In the genomic region with DNA sequence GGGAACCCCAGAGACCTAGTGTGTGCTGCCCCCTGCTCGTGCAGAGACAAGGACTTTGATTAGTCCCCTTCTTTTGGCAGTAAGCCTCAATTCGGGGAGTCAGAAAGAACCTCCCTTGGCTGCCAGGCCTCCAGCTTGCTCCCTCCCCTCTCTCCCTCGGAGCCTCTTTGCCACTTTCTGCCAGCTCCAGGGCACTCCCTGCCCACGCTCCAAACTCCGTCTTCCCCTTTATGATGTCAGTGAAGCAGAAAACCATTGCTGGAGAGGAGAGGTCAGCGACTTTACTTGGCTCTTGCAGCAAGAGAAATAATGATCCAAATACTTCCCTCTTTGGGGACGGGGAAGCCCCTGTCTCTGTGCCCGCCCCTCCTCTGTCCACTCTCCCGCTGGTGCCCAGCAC, we compare ENCODE assay signal across 23 cellular contexts. TPM values are rescaled to one million over a fixed set of nuclear protein-coding genes. Genes with fewer than 3 reads are reported as not detected.
DNase-seq lines count a peak whose midpoint lies in the region; ATAC-seq and TF ChIP-seq lines count a peak whose summit lies in the region.
"Had no signal": no experiment of that assay in that cellular context is flagged by ENCODE, and none has a peak within 500 bp of the region (broad histone marks: within the 10 kb centered on the region; RNA-seq: fewer than 3 reads in every experiment).

No MANE protein-coding gene starts in this region.

- peak; percentile 66 for ATAC-seq in left lung
- ATAC-seq: K562 had no signal

- no peaks in the 10 kb centered on the region for H3K9me3 Mint-ChIP-seq in activated CD4-positive, alpha-beta T cell treated with anti-CD3 and anti-CD28 coated beads, Interleukin-2, amount 10 ng/mL, durations not matched to agents 24 days and 14 days
- H3K9me3 Mint-ChIP-seq: activated T-helper 1 cell treated with anti-CD3 and anti-CD28 coated beads, Interleukin-12 subunit alpha, Interleukin-12 subunit beta, Interleukin-2, Interleukin-4 antibody, amounts not matched to agents 30 ng/mL and 10 ng/mL and 1 ng/mL, durations not matched to agents 14 hours and 24 hours and 36 hours; immature natural killer cell; neural crest cell; T-helper 1 cell treated with Interleukin-12 subunit alpha and Interleukin-12 subunit beta and Interleukin-4 antibody, amounts not matched to agents 30 μg/mL and 1 μg/mL, for 36 hours had no signal

- intact Hi-C loops in adrenal gland (cut with DNase I) = no loop called here
- intact Hi-C loops in left lung (cut with DNase I) = no loop called here
- intact Hi-C loops in activated CD4-positive, alpha-beta T cell treated with anti-CD3 and anti-CD28 coated beads, Interleukin-2, amount 10 ng/mL, durations not matched to agents 24 days and 14 days (cut with micrococcal nuclease) = no loop called here

- TF ChIP-seq CTCF in adrenal gland (IDR thresholded peaks at IDR 0.05) (no peak), left lung (IDR thresholded peaks at IDR 0.05) (no peak)

- DNase-seq in adrenal gland (peak in 4 of 7 donors; percentile 38 to 56 (median 47)), fibroblast of peridontal ligament (ENCODE audit: extremely low read depth) (peak; percentile 4), left lung (peak in 1 of 2 donors; percentile 69), DMS53 (lab: John Stamatoyannopoulos, UW) (no peak), NCI-H146 treated with DMSO at 0.1 percent for 48 hours (lab: John Stamatoyannopoulos, UW; ENCODE audit: unreplicated experiment) (no peak), NCI-H1436 treated with DMSO at 0.1 percent for 48 hours (lab: John Stamatoyannopoulos, UW) (no peak)
- DNase-seq in activated CD4-positive, alpha-beta T cell treated with anti-CD3 and anti-CD28 coated beads, Interleukin-2, amount 10 ng/mL, durations not matched to agents 24 days and 14 days = no peak
- DNase-seq: activated CD4-positive, CD25-positive, alpha-beta regulatory T cell; activated CD8-positive, alpha-beta memory T cell treated with anti-CD3 and anti-CD28 coated beads for 24 hours; central memory CD4-positive, alpha-beta T cell; GOT3; immature natural killer cell; NCI-H2029 treated with DMSO at 0.1 percent for 48 hours; NCI-H524 treated with DMSO at 0.1 percent for 48 hours; SIG-M5; stimulated activated CD4-positive, alpha-beta T cell treated with anti-CD3 and anti-CD28 coated beads, Interleukin-4, amount 100 ng/mL, for 4 hours; stimulated activated CD8-positive, alpha-beta memory T cell treated with anti-CD3 and anti-CD28 coated beads, Interleukin-4, amount 100 ng/mL, for 48 hours had no signal

- H3K4me3 Mint-ChIP-seq in activated CD4-positive, alpha-beta T cell treated with anti-CD3 and anti-CD28 coated beads, Interleukin-2, amount 10 ng/mL, durations not matched to agents 24 days and 14 days = no peak overlapping the region
- H3K4me3 Mint-ChIP-seq: activated T-helper 1 cell treated with anti-CD3 and anti-CD28 coated beads, Interleukin-12 subunit alpha, Interleukin-12 subunit beta, Interleukin-2, Interleukin-4 antibody, amounts not matched to agents 30 ng/mL and 10 ng/mL and 1 ng/mL, durations not matched to agents 14 hours and 24 hours and 36 hours; immature natural killer cell; neural crest cell; T-helper 1 cell treated with Interleukin-12 subunit alpha and Interleukin-12 subunit beta and Interleukin-4 antibody, amounts not matched to agents 30 μg/mL and 1 μg/mL, for 36 hours had no signal

- H3K36me3 ChIP-seq in adrenal gland (replicated peaks in 1 of 2) (no peaks in the 10 kb centered on the region), left lung (no peaks in the 10 kb centered on the region), skeletal muscle tissue (ENCODE audit: control insufficient read depth in 3 of 3, insufficient read depth in 3 of 3, low read length in 3 of 3) (peaks cover 8 to 13% (median 12%) of the 10 kb centered on the region in 3 donors)

- no peak for TF ChIP-seq POLR2A in adrenal gland (IDR thresholded peaks at IDR 0.05)

- H3K9ac ChIP-seq in skeletal muscle tissue (ENCODE audit: low read depth in 1 of 3, low read length in 3 of 3) = peak overlapping the region in 2 of 3 donors; percentile 51 to 70

- no peaks in the 10 kb centered on the region for H3K4me1 Mint-ChIP-seq in activated CD4-positive, alpha-beta T cell treated with anti-CD3 and anti-CD28 coated beads, Interleukin-2, amount 10 ng/mL, durations not matched to agents 24 days and 14 days
- H3K4me1 Mint-ChIP-seq: immature natural killer cell had no signal

- H3K9me3 ChIP-seq in adrenal gland (replicated peaks in 1 of 3) (no peaks in the 10 kb centered on the region), left lung (no peaks in the 10 kb centered on the region), skeletal muscle tissue (ENCODE audit: control insufficient read depth in 3 of 3, low read length in 3 of 3) (no peaks in the 10 kb centered on the region)

- no peaks in the 10 kb centered on the region for H3K27me3 Mint-ChIP-seq in activated CD4-positive, alpha-beta T cell treated with anti-CD3 and anti-CD28 coated beads, Interleukin-2, amount 10 ng/mL, durations not matched to agents 24 days and 14 days

- H3K36me3 Mint-ChIP-seq in activated CD4-positive, alpha-beta T cell treated with anti-CD3 and anti-CD28 coated beads, Interleukin-2, amount 10 ng/mL, durations not matched to agents 24 days and 14 days (ENCODE audit: low read depth) = no peaks in the 10 kb centered on the region

- 56 to 73% (median 60%) methylated on average over 8 to 9 of the region's 9 CpGs for WGBS in adrenal gland, 4 donors

- H3K4me1 ChIP-seq in adrenal gland (replicated peaks in 1 of 2) (peaks cover 0 to 5% of the 10 kb centered on the region in 2 donors), left lung (peaks cover 5 to 7% of the 10 kb centered on the region in 2 donors), skeletal muscle tissue (ENCODE audit: control insufficient read depth in 3 of 3, insufficient read depth in 3 of 3, low read length in 3 of 3) (peaks cover 32 to 42% (median 33%) of the 10 kb centered on the region in 3 donors)

- H3K27me3 ChIP-seq in adrenal gland = no peaks in the 10 kb centered on the region
- no peaks in the 10 kb centered on the region for H3K27me3 ChIP-seq in left lung
- H3K27me3 ChIP-seq in skeletal muscle tissue (ENCODE audit: control insufficient read depth in 3 of 3, insufficient read depth in 3 of 3, low read length in 3 of 3) = no peaks in the 10 kb centered on the region

- H3K4me3 ChIP-seq in adrenal gland = no peak overlapping the region
- no peak overlapping the region for H3K4me3 ChIP-seq in left lung
- H3K4me3 ChIP-seq in skeletal muscle tissue (ENCODE audit: low read length in 3 of 3) = no peak overlapping the region
- H3K4me3 ChIP-seq: K562 had no signal

- H3K27ac Mint-ChIP-seq in activated CD4-positive, alpha-beta T cell treated with anti-CD3 and anti-CD28 coated beads, Interleukin-2, amount 10 ng/mL, durations not matched to agents 24 days and 14 days = no peak overlapping the region
- H3K27ac Mint-ChIP-seq: activated T-helper 1 cell treated with anti-CD3 and anti-CD28 coated beads, Interleukin-12 subunit alpha, Interleukin-12 subunit beta, Interleukin-2, Interleukin-4 antibody, amounts not matched to agents 30 ng/mL and 10 ng/mL and 1 ng/mL, durations not matched to agents 14 hours and 24 hours and 36 hours; immature natural killer cell; T-helper 1 cell treated with Interleukin-12 subunit alpha and Interleukin-12 subunit beta and Interleukin-4 antibody, amounts not matched to agents 30 μg/mL and 1 μg/mL, for 36 hours had no signal

- H3K27ac ChIP-seq in adrenal gland (peak overlapping the region in 1 of 5 donors; percentile 68), left lung (no peak overlapping the region), skeletal muscle tissue (ENCODE audit: low read depth, low read length) (peak overlapping the region; percentile 47)

RNA-seq across cellular contexts. Expression of gene TTYH2, which starts 28.1 kb away (rescaled TPM):
- total RNA-seq in adrenal gland (10 to 100 TPM in 4 of 8 donors, 1 to 10 TPM in 4; 4.3 to 24.0 (median 9.9) TPM), left lung (1 to 10 TPM; 6.9 to 7.7 TPM), skeletal muscle tissue (34.4 TPM)
- 10 to 100 TPM in 1 of 3 donors, 1 to 10 TPM in 2; 2.9 to 40.5 (median 5.6) TPM for polyA plus RNA-seq in adrenal gland
- 7.8 and 8.1 TPM in 2 replicates for total RNA-seq in activated CD4-positive, alpha-beta T cell treated with anti-CD3 and anti-CD28 coated beads, Interleukin-2, amount 10 ng/mL, durations not matched to agents 24 days and 14 days

RNA-seq across cellular contexts. Expression of gene DNAI2, which starts 32.6 kb away (rescaled TPM):
- total RNA-seq in adrenal gland = under 1 TPM in 1 of 8 donors, not detected in 7; 0.14 TPM
- polyA plus RNA-seq in adrenal gland = under 1 TPM in 1 of 3 donors, not detected in 2; 0.26 TPM
- total RNA-seq in left lung = 1 to 10 TPM in 1 of 2 donors, not detected in 1; 2.9 TPM
- not detected for total RNA-seq in skeletal muscle tissue
- total RNA-seq in activated CD4-positive, alpha-beta T cell treated with anti-CD3 and anti-CD28 coated beads, Interleukin-2, amount 10 ng/mL, durations not matched to agents 24 days and 14 days = 0.09 and 0.26 TPM in 2 replicates
- total RNA-seq: frontal cortex, K562, neural crest cell had no signal
- polyA plus RNA-seq: K562 had no signal

RNA-seq across cellular contexts. Expression of gene RPL38, which starts 38.0 kb away (rescaled TPM):
- total RNA-seq in adrenal gland = 100 to 1,000 TPM; 136 to 899 (median 690) TPM
- 1,000 to 10,000 TPM in 2 of 3 donors, 100 to 1,000 TPM in 1; 998 to 1,921 (median 1,717) TPM for polyA plus RNA-seq in adrenal gland
- 100 to 1,000 TPM; 624 to 726 TPM for total RNA-seq in left lung
- total RNA-seq in skeletal muscle tissue = 4,876 TPM
- total RNA-seq in activated CD4-positive, alpha-beta T cell treated with anti-CD3 and anti-CD28 coated beads, Interleukin-2, amount 10 ng/mL, durations not matched to agents 24 days and 14 days = 1,176 and 1,244 TPM in 2 replicates

Comparison
In these comparisons a context has a peak if more than half of its experiments do, and no peak if none do; other contexts are left out.
1. DNase-seq: peak in adrenal gland (4 of 7) and fibroblast of peridontal ligament (single experiment); none in DMS53 (single experiment), NCI-H146 treated with DMSO at 0.1 percent for 48 hours (single experiment), NCI-H1436 treated with DMSO at 0.1 percent for 48 hours (single experiment) and activated CD4-positive, alpha-beta T cell treated with anti-CD3 and anti-CD28 coated beads, Interleukin-2, amount 10 ng/mL, durations not matched to agents 24 days and 14 days (single experiment).